ENCODE assay signal across 19 cellular contexts in genomic region chr3:39473452-39474125, GRCh38. TPM values are rescaled to one million over a fixed set of nuclear protein-coding genes. Genes with fewer than 3 reads are reported as not detected.
DNase-seq lines count a peak whose midpoint lies in the region; ATAC-seq and TF ChIP-seq lines count a peak whose summit lies in the region.
"Had no signal": no experiment of that assay in that cellular context is flagged by ENCODE, and none has a peak within 500 bp of the region (broad histone marks: within the 10 kb centered on the region; RNA-seq: fewer than 3 reads in every experiment).

No MANE protein-coding gene starts in this region.

- DNase-seq in epithelial cell of esophagus (ENCODE audit: low read depth) (peak; percentile 78), upper lobe of left lung (no peak), SW480 (ENCODE audit: low spot score) (no peak)
- no peak for DNase-seq in natural killer cell treated with Interleukin-12 subunit alpha and Interleukin-12 subunit beta and Interleukin-15 and Interleukin-18, amount 100 ng/mL, for 72 hours (ENCODE audit: low spot score)
- DNase-seq: KBM-7, NCI-H1436, NCI-H2029, NCI-H510A, NCI-H774, PC-9 had no signal

- no peak overlapping the region for H3K4me3 Mint-ChIP-seq in natural killer cell treated with Interleukin-12 subunit alpha and Interleukin-12 subunit beta and Interleukin-15 and Interleukin-18, amount 100 ng/mL, for 72 hours
- H3K4me3 Mint-ChIP-seq: CD14-positive monocyte had no signal

- H3K27ac ChIP-seq in BLaER1 treated with 17β-estradiol and CSF1 and Interleukin-3, amounts not matched to agents 10 nM and 100 nM = peak overlapping the region in 3 of 11 experiments; percentile 2 to 28 (median 3); a peak in 2 of 22 replicates
- H3K27ac ChIP-seq in parathyroid adenoma (no peak overlapping the region), upper lobe of left lung (no peak overlapping the region)
- H3K27ac ChIP-seq: A549, PC-9 had no signal

- H3K27ac Mint-ChIP-seq in natural killer cell treated with Interleukin-12 subunit alpha and Interleukin-12 subunit beta and Interleukin-15 and Interleukin-18, amount 100 ng/mL, for 72 hours = no peak overlapping the region
- H3K27ac Mint-ChIP-seq: CD14-positive monocyte had no signal

- H3K79me2 ChIP-seq in Loucy (ENCODE audit: insufficient read depth, low read length) (no peaks in the 10 kb centered on the region), parathyroid adenoma (no peaks in the 10 kb centered on the region)

- no peaks in the 10 kb centered on the region for H3K36me3 ChIP-seq in BLaER1 treated with 17β-estradiol and CSF1 and Interleukin-3, amounts not matched to agents 10 nM and 100 nM
- H3K36me3 ChIP-seq in Loucy (ENCODE audit: insufficient read depth, low read length) = no peaks in the 10 kb centered on the region
- H3K36me3 ChIP-seq in parathyroid adenoma (ENCODE audit: control insufficient read depth, insufficient read depth, low read length) = no peaks in the 10 kb centered on the region
- H3K36me3 ChIP-seq in upper lobe of left lung = no peaks in the 10 kb centered on the region

- no peaks in the 10 kb centered on the region for H3K9me2 ChIP-seq in Loucy (replicated peaks; ENCODE audit: low read depth, low read length)

- H3K9me3 ChIP-seq in BLaER1 treated with 17β-estradiol and CSF1 and Interleukin-3, amounts not matched to agents 10 nM and 100 nM (replicated peaks in 1 of 11) = peaks cover 17 to 26% (median 21%) of the 10 kb centered on the region in 11 experiments
- H3K9me3 ChIP-seq in Loucy (ENCODE audit: insufficient read depth, low read depth, low read length) (no peaks in the 10 kb centered on the region), parathyroid adenoma (ENCODE audit: control insufficient read depth, low read length) (no peaks in the 10 kb centered on the region), upper lobe of left lung (no peaks in the 10 kb centered on the region)
- H3K9me3 ChIP-seq: A549 had no signal

- H3K36me3 Mint-ChIP-seq in natural killer cell treated with Interleukin-12 subunit alpha and Interleukin-12 subunit beta and Interleukin-15 and Interleukin-18, amount 100 ng/mL, for 72 hours = peaks cover 4% of the 10 kb centered on the region
- H3K36me3 Mint-ChIP-seq: CD14-positive monocyte had no signal

- H3K4me1 Mint-ChIP-seq in natural killer cell treated with Interleukin-12 subunit alpha and Interleukin-12 subunit beta and Interleukin-15 and Interleukin-18, amount 100 ng/mL, for 72 hours (ENCODE audit: low read depth in 2 of 2) = no peaks in the 10 kb centered on the region
- H3K4me1 Mint-ChIP-seq: CD14-positive monocyte had no signal

- no peaks in the 10 kb centered on the region for H3K9me3 Mint-ChIP-seq in natural killer cell treated with Interleukin-12 subunit alpha and Interleukin-12 subunit beta and Interleukin-15 and Interleukin-18, amount 100 ng/mL, for 72 hours

- 81 to 85% methylated on average over 4 of the region's 4 CpGs for WGBS in upper lobe of left lung, 2 donors

- no peak for TF ChIP-seq CTCF in Loucy (conservative IDR thresholded peaks at IDR 0.05; ENCODE audit: low read length)
- TF ChIP-seq CTCF in epithelial cell of esophagus (IDR thresholded peaks at IDR 0.05; ENCODE audit: insufficient read depth, low read depth, low read length, missing control alignments) = no peak
- TF ChIP-seq CTCF in parathyroid adenoma (IDR thresholded peaks at IDR 0.05) = no peak
- no peak for TF ChIP-seq CTCF in upper lobe of left lung (IDR thresholded peaks at IDR 0.05)

- H2AFZ ChIP-seq in Loucy (ENCODE audit: low read length) (0 out of 2 replicates have a peak overlapping the region, but pooled peaks have one; percentile 22), parathyroid adenoma (peak overlapping the region; percentile 9)
- H2AFZ ChIP-seq: PC-9 had no signal

- TF ChIP-seq EP300 in upper lobe of left lung (IDR thresholded peaks at IDR 0.05) = no peak

- no peaks in the 10 kb centered on the region for H4K20me1 ChIP-seq in BLaER1 treated with 17β-estradiol and CSF1 and Interleukin-3, amounts not matched to agents 10 nM and 100 nM
- no peaks in the 10 kb centered on the region for H4K20me1 ChIP-seq in Loucy (ENCODE audit: insufficient read depth, low read length, poor library complexity, severe bottlenecking)

- H3K9ac ChIP-seq in BLaER1 treated with 17β-estradiol and CSF1 and Interleukin-3, amounts not matched to agents 10 nM and 100 nM = no peak overlapping the region
- H3K9ac ChIP-seq in Loucy (ENCODE audit: low read depth, low read length, poor library complexity, severe bottlenecking) = no peak overlapping the region
- no peak overlapping the region for H3K9ac ChIP-seq in parathyroid adenoma

- no peak for ATAC-seq in natural killer cell treated with Interleukin-12 subunit alpha and Interleukin-12 subunit beta and Interleukin-15 and Interleukin-18, amount 100 ng/mL, for 72 hours
- ATAC-seq in upper lobe of left lung (ENCODE audit: low FRiP score in 2 of 2) = no peak
- ATAC-seq: A549, HCT116 had no signal

- H3K4me3 ChIP-seq in BLaER1 treated with 17β-estradiol and CSF1 and Interleukin-3, amounts not matched to agents 10 nM and 100 nM = no peak overlapping the region
- H3K4me3 ChIP-seq in Loucy (ENCODE audit: low read length, poor library complexity, severe bottlenecking) (no peak overlapping the region), epithelial cell of esophagus (ENCODE audit: low read length) (no peak overlapping the region), parathyroid adenoma (ENCODE audit: low read depth, low read length) (no peak overlapping the region), upper lobe of left lung (no peak overlapping the region)
- H3K4me3 ChIP-seq: A549, PC-9 had no signal

- H3K4me2 ChIP-seq in BLaER1 treated with 17β-estradiol and CSF1 and Interleukin-3, amounts not matched to agents 10 nM and 100 nM = peak overlapping the region in 8 of 11 experiments; percentile 26 to 56 (median 43); a peak in 16 of 22 replicates
- H3K4me2 ChIP-seq in Loucy (ENCODE audit: low read depth, low read length, poor library complexity, severe bottlenecking) (no peak overlapping the region), parathyroid adenoma (ENCODE audit: low read length) (no peak overlapping the region)
- H3K4me2 ChIP-seq: A549, PC-9 had no signal

- H3K4me1 ChIP-seq in BLaER1 treated with 17β-estradiol and CSF1 and Interleukin-3, amounts not matched to agents 10 nM and 100 nM = peaks cover 0 to 16% (median 11%) of the 10 kb centered on the region in 10 experiments; a peak in 16 of 20 replicates
- H3K4me1 ChIP-seq in Loucy (ENCODE audit: insufficient read depth, low read length, poor library complexity, severe bottlenecking) (peaks cover 8% of the 10 kb centered on the region), parathyroid adenoma (no peaks in the 10 kb centered on the region), upper lobe of left lung (peaks cover 0 to 3% (median 0%) of the 10 kb centered on the region in 4 donors)
- H3K4me1 ChIP-seq: A549 had no signal

- H3F3A ChIP-seq in Loucy (ENCODE audit: low read depth) = no peaks in the 10 kb centered on the region

- peaks cover 16 to 40% of the 10 kb centered on the region in 2 donors for H3K27me3 Mint-ChIP-seq in natural killer cell treated with Interleukin-12 subunit alpha and Interleukin-12 subunit beta and Interleukin-15 and Interleukin-18, amount 100 ng/mL, for 72 hours

- no peaks in the 10 kb centered on the region for H3K27me3 ChIP-seq in BLaER1 treated with 17β-estradiol and CSF1 and Interleukin-3, amounts not matched to agents 10 nM and 100 nM
- H3K27me3 ChIP-seq in Loucy (ENCODE audit: insufficient read depth, low read length, poor library complexity, severe bottlenecking) = no peaks in the 10 kb centered on the region
- H3K27me3 ChIP-seq in parathyroid adenoma (ENCODE audit: control insufficient read depth, insufficient read depth, low read length) = no peaks in the 10 kb centered on the region
- H3K27me3 ChIP-seq in upper lobe of left lung = no peaks in the 10 kb centered on the region

- no peak for TF ChIP-seq POLR2A in upper lobe of left lung (IDR thresholded peaks at IDR 0.05)

RNA-seq across cellular contexts. Expression of gene MOBP, which starts 6.1 kb away (rescaled TPM):
- total RNA-seq in natural killer cell treated with Interleukin-12 subunit alpha and Interleukin-12 subunit beta and Interleukin-15 and Interleukin-18, amount 100 ng/mL, for 72 hours = not detected
- under 1 TPM in 1 of 6 donors, not detected in 5; 0.22 TPM for total RNA-seq in upper lobe of left lung
- total RNA-seq: Daoy, M059J, PC-9, SK-MEL-5 had no signal

Comparison
In these comparisons a context has a peak if more than half of its experiments do, and no peak if none do; other contexts are left out.
1. H3K4me2 ChIP-seq: peak in BLaER1 treated with 17β-estradiol and CSF1 and Interleukin-3, amounts not matched to agents 10 nM and 100 nM (8 of 11); none in Loucy (single experiment) and parathyroid adenoma (single experiment).